ENCODE assay signal across 29 cellular contexts in genomic region chr10:33398796-33399195, GRCh38.
"Had no signal": no experiment of that assay in that cellular context is flagged by ENCODE, and none has a peak within 500 bp of the region (broad histone marks: within the 10 kb centered on the region; RNA-seq: fewer than 3 reads in every experiment).

No MANE protein-coding gene starts in this region.

- H3K36me3 ChIP-seq: ascending aorta, brain microvascular endothelial cell, gastroesophageal sphincter, thoracic aorta, uterus had no signal

- ATAC-seq: gastroesophageal sphincter; left cardiac atrium; left ventricle myocardium superior; naive thymus-derived CD4-positive, alpha-beta T cell; psoas muscle; right cardiac atrium had no signal

- H3K9me3 Mint-ChIP-seq: activated CD4-positive, alpha-beta T cell treated with anti-CD3 and anti-CD28 coated beads, Interleukin-2, amount 10 ng/mL, durations not matched to agents 24 days and 14 days; activated naive CD4-positive, alpha-beta T cell treated with anti-CD3 and anti-CD28 coated beads, Interleukin-2, amount 10 ng/mL, durations not matched to agents 7 days and 5 days; activated naive CD8-positive, alpha-beta T cell treated with anti-CD3 and anti-CD28 coated beads, Interleukin-2, amount 10 ng/mL, durations not matched to agents 7 days and 5 days; T-helper 1 cell treated with Interleukin-12 subunit alpha and Interleukin-12 subunit beta and Interleukin-4 antibody, amounts not matched to agents 30 μg/mL and 1 μg/mL, for 36 hours had no signal

- H3K36me3 Mint-ChIP-seq: activated CD4-positive, alpha-beta memory T cell treated with anti-CD3 and anti-CD28 coated beads for 36 hours; activated naive CD4-positive, alpha-beta T cell treated with anti-CD3 and anti-CD28 coated beads, Interleukin-2, amount 10 ng/mL, durations not matched to agents 7 days and 5 days; activated naive CD8-positive, alpha-beta T cell treated with anti-CD3 and anti-CD28 coated beads, Interleukin-2, amount 10 ng/mL, durations not matched to agents 7 days and 5 days; naive thymus-derived CD4-positive, alpha-beta T cell had no signal

- H3K27me3 Mint-ChIP-seq: activated CD4-positive, alpha-beta T cell treated with anti-CD3 and anti-CD28 coated beads, Interleukin-2, amount 10 ng/mL, durations not matched to agents 24 days and 14 days; activated naive CD4-positive, alpha-beta T cell treated with anti-CD3 and anti-CD28 coated beads, Interleukin-2, amount 10 ng/mL, durations not matched to agents 7 days and 5 days; activated naive CD8-positive, alpha-beta T cell treated with anti-CD3 and anti-CD28 coated beads, Interleukin-2, amount 10 ng/mL, durations not matched to agents 7 days and 5 days had no signal

- H3K4me3 ChIP-seq: ascending aorta, coronary artery, dorsolateral prefrontal cortex, gastroesophageal sphincter, hepatocyte, psoas muscle, thoracic aorta, uterus had no signal

- H3K27me3 ChIP-seq: ascending aorta, brain microvascular endothelial cell, gastroesophageal sphincter, hepatocyte, uterus had no signal

- H3K9me3 ChIP-seq: uterus had no signal

- H3K4me1 Mint-ChIP-seq: activated CD4-positive, alpha-beta T cell treated with anti-CD3 and anti-CD28 coated beads, Interleukin-2, amount 10 ng/mL, durations not matched to agents 24 days and 14 days; activated naive CD4-positive, alpha-beta T cell treated with anti-CD3 and anti-CD28 coated beads, Interleukin-2, amount 10 ng/mL, durations not matched to agents 7 days and 5 days; activated naive CD8-positive, alpha-beta T cell treated with anti-CD3 and anti-CD28 coated beads, Interleukin-2, amount 10 ng/mL, durations not matched to agents 7 days and 5 days; naive thymus-derived CD4-positive, alpha-beta T cell had no signal

- H3K27ac ChIP-seq: ascending aorta, brain microvascular endothelial cell, coronary artery, dorsolateral prefrontal cortex, gastroesophageal sphincter, hepatocyte, parathyroid adenoma, psoas muscle, thoracic aorta, uterus had no signal

- DNase-seq: activated CD4-positive, alpha-beta memory T cell treated with anti-CD3 and anti-CD28 coated beads for 36 hours; activated CD4-positive, alpha-beta T cell treated with anti-CD3 and anti-CD28 coated beads, Interleukin-2, amount 10 ng/mL, durations not matched to agents 24 days and 14 days; activated CD4-positive, CD25-positive, alpha-beta regulatory T cell treated with anti-CD3 and anti-CD28 coated beads, Interleukin-2, amount 50 U/mL, for 72 hours; activated CD8-positive, alpha-beta memory T cell treated with anti-CD3 and anti-CD28 coated beads, Interleukin-2, amount 50 U/mL, for 4 hours; activated gamma-delta T cell; activated naive CD4-positive, alpha-beta T cell treated with anti-CD3 and anti-CD28 coated beads, Interleukin-2, amount 10 ng/mL, durations not matched to agents 7 days and 5 days; activated naive CD8-positive, alpha-beta T cell treated with anti-CD3 and anti-CD28 coated beads, Interleukin-2, amount 10 ng/mL, durations not matched to agents 7 days and 5 days; activated T-cell treated with anti-CD3 and anti-CD28 coated beads, Interleukin-2, amount 50 U/mL, for 1 hour; brain microvascular endothelial cell; dorsolateral prefrontal cortex; effector memory CD4-positive, alpha-beta T cell; left cardiac atrium; left ventricle myocardium superior; naive thymus-derived CD4-positive, alpha-beta T cell; psoas muscle; right cardiac atrium; stimulated activated CD4-positive, alpha-beta T cell treated with anti-CD3 and anti-CD28 coated beads, Interleukin-4, amount 100 ng/mL, for 1 hour; T-helper 9 cell; trophoblast cell; uterus had no signal

- H3K4me1 ChIP-seq: ascending aorta, gastroesophageal sphincter, parathyroid adenoma, psoas muscle, uterus had no signal

- H3K4me3 Mint-ChIP-seq: activated CD4-positive, alpha-beta memory T cell treated with anti-CD3 and anti-CD28 coated beads for 36 hours; activated CD4-positive, alpha-beta T cell treated with anti-CD3 and anti-CD28 coated beads, Interleukin-2, amount 10 ng/mL, durations not matched to agents 24 days and 14 days; activated naive CD4-positive, alpha-beta T cell treated with anti-CD3 and anti-CD28 coated beads, Interleukin-2, amount 10 ng/mL, durations not matched to agents 7 days and 5 days; activated naive CD8-positive, alpha-beta T cell treated with anti-CD3 and anti-CD28 coated beads, Interleukin-2, amount 10 ng/mL, durations not matched to agents 7 days and 5 days; naive thymus-derived CD4-positive, alpha-beta T cell; stimulated activated naive CD8-positive, alpha-beta T cell treated with anti-CD3 and anti-CD28 coated beads, Interleukin-15, Interleukin-2, amounts not matched to agents 100 ng/mL and 50 ng/mL, for 24 hours; T-helper 1 cell treated with Interleukin-12 subunit alpha and Interleukin-12 subunit beta and Interleukin-4 antibody, amounts not matched to agents 30 μg/mL and 1 μg/mL, for 36 hours had no signal

- H3K27ac Mint-ChIP-seq: activated CD4-positive, alpha-beta memory T cell treated with anti-CD3 and anti-CD28 coated beads for 36 hours; activated CD4-positive, alpha-beta T cell treated with anti-CD3 and anti-CD28 coated beads, Interleukin-2, amount 10 ng/mL, durations not matched to agents 24 days and 14 days; activated naive CD4-positive, alpha-beta T cell treated with anti-CD3 and anti-CD28 coated beads, Interleukin-2, amount 10 ng/mL, durations not matched to agents 7 days and 5 days; activated naive CD8-positive, alpha-beta T cell treated with anti-CD3 and anti-CD28 coated beads, Interleukin-2, amount 10 ng/mL, durations not matched to agents 7 days and 5 days; naive thymus-derived CD4-positive, alpha-beta T cell; stimulated activated naive CD8-positive, alpha-beta T cell treated with anti-CD3 and anti-CD28 coated beads, Interleukin-15, Interleukin-2, amounts not matched to agents 100 ng/mL and 50 ng/mL, for 24 hours; T-helper 1 cell treated with Interleukin-12 subunit alpha and Interleukin-12 subunit beta and Interleukin-4 antibody, amounts not matched to agents 30 μg/mL and 1 μg/mL, for 36 hours had no signal

- FAIRE-seq: keratinocyte had no signal
